Comparison of ENCODE assay signal across 28 cellular contexts in the genomic region with DNA sequence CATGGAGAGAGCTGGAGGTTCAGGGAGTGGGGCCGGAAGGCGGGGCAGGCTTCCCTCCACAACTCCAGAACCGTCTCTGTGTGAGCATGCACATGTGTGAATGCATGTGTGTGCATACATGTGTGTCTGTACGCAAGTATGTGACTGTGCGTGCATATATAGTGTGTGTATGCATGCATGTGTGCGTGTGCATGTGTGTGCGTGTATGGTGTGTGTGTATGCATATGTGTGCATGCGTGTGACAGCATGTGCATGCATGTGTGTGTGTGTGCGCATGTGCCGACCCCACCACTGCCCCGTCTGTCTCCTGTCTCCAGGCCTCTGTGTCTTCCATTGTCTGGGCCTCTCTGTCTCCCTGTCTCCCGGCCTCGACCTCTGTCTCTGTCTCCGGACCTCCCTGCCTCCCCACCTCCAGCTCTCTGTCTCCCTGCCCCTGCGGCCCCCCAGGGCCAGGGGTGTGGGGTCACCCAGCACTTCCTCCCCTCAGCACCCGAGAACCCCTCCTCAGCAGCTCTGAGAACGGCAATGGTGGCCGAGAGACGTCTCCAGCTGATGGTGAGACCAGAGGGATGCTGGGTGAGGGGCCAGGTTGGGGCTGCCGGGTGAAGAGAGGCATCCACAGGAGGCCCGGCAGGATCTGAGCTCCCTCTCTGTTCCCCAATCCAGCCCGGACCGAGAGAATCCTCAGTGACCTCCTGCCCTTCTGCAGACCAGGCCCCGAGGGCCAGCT. TPM values are rescaled to one million over a fixed set of nuclear protein-coding genes. Genes with fewer than 3 reads are reported as not detected.
DNase-seq lines count a peak whose midpoint lies in the region; ATAC-seq, FAIRE-seq and TF ChIP-seq lines count a peak whose summit lies in the region.
"Had no signal": no experiment of that assay in that cellular context is flagged by ENCODE, and none has a peak within 500 bp of the region (broad histone marks: within the 10 kb centered on the region; RNA-seq: fewer than 3 reads in every experiment).

No MANE protein-coding gene starts in this region.

- no peaks in the 10 kb centered on the region for H3K9me3 ChIP-seq in mucosa of stomach (ENCODE audit: control insufficient read depth, low read length)
- H3K9me3 ChIP-seq in sigmoid colon = no peaks in the 10 kb centered on the region
- H3K9me3 ChIP-seq: prostate gland, upper lobe of left lung had no signal

- H3K4me1 ChIP-seq in mucosa of stomach (ENCODE audit: control insufficient read depth, insufficient read depth, low read length) (peaks cover 52% of the 10 kb centered on the region), sigmoid colon (no peaks in the 10 kb centered on the region)

- H3K9me3 Mint-ChIP-seq in activated naive CD8-positive, alpha-beta T cell (ENCODE audit: low read depth) = no peaks in the 10 kb centered on the region
- H3K9me3 Mint-ChIP-seq in activated naive CD8-positive, alpha-beta T cell treated with anti-CD3 and anti-CD28 coated beads for 36 hours = no peaks in the 10 kb centered on the region
- H3K9me3 Mint-ChIP-seq: neural crest cell; stimulated activated naive CD8-positive, alpha-beta T cell treated with anti-CD3 and anti-CD28 coated beads, Interleukin-15, amount 100 ng/mL, for 72 hours had no signal

- peak overlapping the region; percentile 70 for H3K9ac ChIP-seq in mucosa of stomach (ENCODE audit: low read length)

- TF ChIP-seq POLR2A in sigmoid colon (IDR thresholded peaks at IDR 0.05) = no peak

- H3K4me3 Mint-ChIP-seq in activated naive CD8-positive, alpha-beta T cell = no peak overlapping the region
- H3K4me3 Mint-ChIP-seq in activated naive CD8-positive, alpha-beta T cell treated with anti-CD3 and anti-CD28 coated beads for 36 hours = no peak overlapping the region
- H3K4me3 Mint-ChIP-seq: neural crest cell; stimulated activated naive CD8-positive, alpha-beta T cell treated with anti-CD3 and anti-CD28 coated beads, Interleukin-15, amount 100 ng/mL, for 72 hours had no signal

- H3K27ac Mint-ChIP-seq in activated naive CD8-positive, alpha-beta T cell = peak overlapping the region; percentile 73
- H3K27ac Mint-ChIP-seq in activated naive CD8-positive, alpha-beta T cell treated with anti-CD3 and anti-CD28 coated beads for 36 hours = no peak overlapping the region

- H3K36me3 ChIP-seq in bronchial epithelial cell (ENCODE audit: control insufficient read depth, insufficient read depth, low read length) (peaks cover 31% of the 10 kb centered on the region), mucosa of stomach (ENCODE audit: control insufficient read depth, insufficient read depth, low read length) (peaks cover 34% of the 10 kb centered on the region), sigmoid colon (peaks cover 27 to 71% (median 45%) of the 10 kb centered on the region in 4 donors)

- no peak overlapping the region for H3K4me3 ChIP-seq in bronchial epithelial cell (ENCODE audit: low read depth, low read length)
- peak overlapping the region; percentile 61 for H3K4me3 ChIP-seq in mucosa of stomach (ENCODE audit: low read length)
- no peak overlapping the region for H3K4me3 ChIP-seq in sigmoid colon

- TF ChIP-seq EP300 in sigmoid colon (IDR thresholded peaks at IDR 0.05) = no peak

- peaks cover 41% of the 10 kb centered on the region for H3K4me1 Mint-ChIP-seq in activated naive CD8-positive, alpha-beta T cell (ENCODE audit: low read depth)
- H3K4me1 Mint-ChIP-seq in activated naive CD8-positive, alpha-beta T cell treated with anti-CD3 and anti-CD28 coated beads for 36 hours = peaks cover 29% of the 10 kb centered on the region

- ATAC-seq in HG03565 (IDR thresholded peaks at IDR 0.05; ENCODE audit: unreplicated experiment) = no peak
- ATAC-seq: Right ventricle myocardium inferior; stimulated activated naive CD8-positive, alpha-beta T cell treated with anti-CD3 and anti-CD28 coated beads, Interleukin-15, amount 100 ng/mL, for 72 hours had no signal

- WGBS in sigmoid colon, 2 donors = 49 to 85% methylated on average over 24 of the region's 24 CpGs

- TF ChIP-seq CTCF in bronchial epithelial cell (IDR thresholded peaks at IDR 0.05; ENCODE audit: insufficient read depth, low read length, severe bottlenecking) (no peak), sigmoid colon (IDR thresholded peaks at IDR 0.05) (no peak)

- H3K27me3 Mint-ChIP-seq in activated naive CD8-positive, alpha-beta T cell = no peaks in the 10 kb centered on the region
- no peaks in the 10 kb centered on the region for H3K27me3 Mint-ChIP-seq in activated naive CD8-positive, alpha-beta T cell treated with anti-CD3 and anti-CD28 coated beads for 36 hours
- H3K27me3 Mint-ChIP-seq: stimulated activated naive CD8-positive, alpha-beta T cell treated with anti-CD3 and anti-CD28 coated beads, Interleukin-15, amount 100 ng/mL, for 72 hours had no signal

- intact Hi-C loops in sigmoid colon (cut with DNase I) = no loop called here

- no peak for DNase-seq in activated naive CD8-positive, alpha-beta T cell treated with anti-CD3 and anti-CD28 coated beads for 36 hours
- DNase-seq in bronchial epithelial cell (ENCODE audit: low read depth) (no peak), urothelium cell line (ENCODE audit: low spot score) (no peak), sigmoid colon (no peak)
- DNase-seq in activated CD4-positive, alpha-beta T cell treated with anti-CD3 and anti-CD28 coated beads, Interleukin-2, amount 50 U/mL, for 4 hours = no peak
- DNase-seq: activated CD4-positive, alpha-beta T cell treated with anti-CD3 and anti-CD28 coated beads, Interleukin-2, amount 50 U/mL, for 48 hours; activated naive CD4-positive, alpha-beta T cell; activated T-cell treated with anti-CD3 and anti-CD28 coated beads for 4 hours; aorta; C1 segment of cervical spinal cord; central memory CD4-positive, alpha-beta T cell; effector memory CD4-positive, alpha-beta T cell; GF-D8; kidney glomerular epithelial cell; mesenchymal stem cell; NCI-H1694; NCI-H2171 treated with DMSO at 0.1 percent for 48 hours; NCI-H526 treated with DMSO at 0.1 percent for 48 hours; small intestine; stimulated activated naive CD8-positive, alpha-beta T cell treated with anti-CD3 and anti-CD28 coated beads, Interleukin-15, amount 100 ng/mL, for 72 hours had no signal

- H3K36me3 Mint-ChIP-seq in activated naive CD8-positive, alpha-beta T cell = peaks cover 7% of the 10 kb centered on the region
- H3K36me3 Mint-ChIP-seq in activated naive CD8-positive, alpha-beta T cell treated with anti-CD3 and anti-CD28 coated beads for 36 hours = peaks cover 28% of the 10 kb centered on the region

- H3K27ac ChIP-seq in sigmoid colon = no peak overlapping the region

- FAIRE-seq in bronchial epithelial cell (lab: Jason Lieb, UNC) (peak; percentile 58), urothelium cell line (lab: Jason Lieb, UNC) (peak; percentile 46)
- FAIRE-seq: GM19239, small intestine had no signal

- H3K27me3 ChIP-seq in bronchial epithelial cell (ENCODE audit: control insufficient read depth, insufficient read depth, low read length) (no peaks in the 10 kb centered on the region), mucosa of stomach (ENCODE audit: control insufficient read depth, insufficient read depth, low read length) (peaks cover 4% of the 10 kb centered on the region), sigmoid colon (no peaks in the 10 kb centered on the region)
- H3K27me3 ChIP-seq: upper lobe of left lung had no signal

RNA-seq across cellular contexts. Expression of gene ARHGEF1, which starts 22.5 kb away (rescaled TPM):
- 100 to 1,000 TPM; 285 to 295 TPM for total RNA-seq in activated naive CD8-positive, alpha-beta T cell treated with anti-CD3 and anti-CD28 coated beads for 36 hours
- total RNA-seq in bronchial epithelial cell (19.2 and 25.0 TPM in 2 replicates), sigmoid colon (10 to 100 TPM; 31.8 to 65.4 (median 34.8) TPM)
- polyA plus RNA-seq in sigmoid colon = 100 to 1,000 TPM in 1 of 3 donors, 10 to 100 TPM in 2; 30.5 to 151 (median 45.0) TPM

RNA-seq across cellular contexts. Expression of gene ERFL, which starts 22.8 kb away (rescaled TPM):
- total RNA-seq in activated naive CD8-positive, alpha-beta T cell treated with anti-CD3 and anti-CD28 coated beads for 36 hours = 1 to 10 TPM; 1.1 to 1.2 TPM
- total RNA-seq in bronchial epithelial cell (under 0.01 TPM in 2 replicates), sigmoid colon (not detected)
- 1 to 10 TPM in 1 of 3 donors, not detected in 2; 1.3 TPM for polyA plus RNA-seq in sigmoid colon
- total RNA-seq: Right ventricle myocardium inferior had no signal

RNA-seq across cellular contexts. Expression of gene CD79A, which starts 28.4 kb away (rescaled TPM):
- 10 to 100 TPM; 28.8 to 32.2 TPM for total RNA-seq in activated naive CD8-positive, alpha-beta T cell treated with anti-CD3 and anti-CD28 coated beads for 36 hours
- total RNA-seq in bronchial epithelial cell = not detected in 2 replicates
- not detected for total RNA-seq in sigmoid colon
- polyA plus RNA-seq in sigmoid colon = 100 to 1,000 TPM in 1 of 3 donors, 1 to 10 TPM in 2; 1.8 to 169 (median 3.6) TPM

RNA-seq across cellular contexts. Expression of gene RPS19, which starts 45.4 kb away (rescaled TPM):
- total RNA-seq in activated naive CD8-positive, alpha-beta T cell treated with anti-CD3 and anti-CD28 coated beads for 36 hours = 1,000 to 10,000 TPM; 3,012 to 3,178 TPM
- total RNA-seq in bronchial epithelial cell (2,069 and 2,277 TPM in 2 replicates), sigmoid colon (1,000 to 10,000 TPM in 2 of 4 donors, 100 to 1,000 TPM in 2; 738 to 1,695 (median 1,093) TPM)
- polyA plus RNA-seq in sigmoid colon = 1,000 to 10,000 TPM; 2,128 to 3,435 (median 2,711) TPM

RNA-seq across cellular contexts. Expression of gene RABAC1, which starts 53.7 kb away (rescaled TPM):
- 10 to 100 TPM; 46.9 to 50.7 TPM for total RNA-seq in activated naive CD8-positive, alpha-beta T cell treated with anti-CD3 and anti-CD28 coated beads for 36 hours
- total RNA-seq in bronchial epithelial cell = 96.6 and 98.4 TPM in 2 replicates
- total RNA-seq in sigmoid colon = 100 to 1,000 TPM; 128 to 255 (median 180) TPM
- polyA plus RNA-seq in sigmoid colon = 100 to 1,000 TPM; 139 to 236 (median 170) TPM

Comparison
In these comparisons a context has a peak if more than half of its experiments do, and no peak if none do; other contexts are left out.
1. RNA of gene ARHGEF1, which starts 22.5 kb away (total RNA-seq): 285 to 295 TPM in activated naive CD8-positive, alpha-beta T cell treated with anti-CD3 and anti-CD28 coated beads for 36 hours; 31.8 to 65.4 TPM in sigmoid colon and 19.2 to 25.0 TPM in bronchial epithelial cell; every median in the first group is over 4 times any median in the second.
2. RNA of gene CD79A, which starts 28.4 kb away (total RNA-seq): 28.8 to 32.2 TPM in activated naive CD8-positive, alpha-beta T cell treated with anti-CD3 and anti-CD28 coated beads for 36 hours; not detected in bronchial epithelial cell and not detected in sigmoid colon; every median in the first group is over 10 times any median in the second.